Comparison of ENCODE assay signal across 8 cellular contexts in the genomic region with DNA sequence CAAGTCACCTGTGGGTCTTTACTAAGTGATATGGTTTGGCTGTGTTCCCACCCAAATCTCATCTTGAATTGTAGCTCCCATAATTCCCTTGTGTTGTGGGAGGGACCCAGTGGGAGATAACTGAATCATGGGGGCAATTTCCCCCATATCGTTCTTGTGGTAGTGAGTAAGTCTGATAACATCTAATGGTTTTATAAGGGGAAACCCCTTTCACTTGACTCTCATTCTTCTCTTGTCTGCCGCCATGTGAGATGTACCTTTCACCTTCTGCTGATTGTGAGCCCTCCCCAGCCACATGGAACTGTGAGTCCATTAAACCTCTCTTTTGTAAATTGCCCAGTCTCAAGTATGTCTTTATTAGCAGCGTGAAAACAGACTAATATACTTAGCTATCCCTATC. TPM values are rescaled to one million over a fixed set of nuclear protein-coding genes. Genes with fewer than 3 reads are reported as not detected.
DNase-seq lines count a peak whose midpoint lies in the region; ATAC-seq and TF ChIP-seq lines count a peak whose summit lies in the region.
"Not testable (repeated sequence)": the region's sequence is repeated elsewhere in the genome, so short reads cannot be mapped to it uniquely, and the experiment has no call there.

No MANE protein-coding gene starts in this region.

- not testable (repeated sequence) for H3K9me3 ChIP-seq in Caco-2

- DNase-seq in Caco-2, result not testable (repeated sequence)
- peak; percentile 61 for DNase-seq in Jurkat, Clone E6-1 (ENCODE audit: low read depth, low spot score)
- DNase-seq in T-helper 2 cell treated with Interferon-gamma antibody and Interleukin-4, amounts not matched to agents 5 μg/mL and 100 μg/mL, for 36 hours (ENCODE audit: low spot score), result peak; percentile 7
- DNase-seq in activated CD8-positive, alpha-beta T cell treated with anti-CD3 and anti-CD28 coated beads for 36 hours, result peak; percentile 44
- DNase-seq in activated naive CD4-positive, alpha-beta T cell treated with anti-CD3 and anti-CD28 coated beads for 36 hours, result peak; percentile 5
- DNase-seq in central memory CD4-positive, alpha-beta T cell, result peak; percentile 3
- DNase-seq in stimulated activated CD4-positive, alpha-beta T cell treated with anti-CD3 and anti-CD28 coated beads, Interleukin-1b, Interleukin-23, amount 100 ng/mL, for 48 hours, result peak; percentile 7

- not testable (repeated sequence) for H3K4me3 Mint-ChIP-seq in Caco-2 (ENCODE audit: unreplicated experiment); T-helper 2 cell treated with Interferon-gamma antibody and Interleukin-4, amounts not matched to agents 5 μg/mL and 100 μg/mL, for 36 hours; activated CD8-positive, alpha-beta T cell treated with anti-CD3 and anti-CD28 coated beads for 36 hours; activated naive CD4-positive, alpha-beta T cell treated with anti-CD3 and anti-CD28 coated beads for 36 hours; stimulated activated naive CD8-positive, alpha-beta T cell treated with anti-CD3 and anti-CD28 coated beads, Interleukin-15, Interleukin-2, amounts not matched to agents 100 ng/mL and 50 ng/mL, for 24 hours

- not testable (repeated sequence) for H3K4me3 ChIP-seq in Caco-2 (ENCODE audit: low read depth, low read length); Jurkat, Clone E6-1 (ENCODE audit: low read length)

- POLR2A ChIA-PET in Caco-2 (lab: Charles Lee); activated CD8-positive, alpha-beta T cell treated with anti-CD3 and anti-CD28 coated beads for 36 hours (lab: Charles Lee): not testable (repeated sequence)

- peak overlapping the region; percentile 34 for H3K27ac Mint-ChIP-seq in Caco-2 (ENCODE audit: unreplicated experiment)
- H3K27ac Mint-ChIP-seq in T-helper 2 cell treated with Interferon-gamma antibody and Interleukin-4, amounts not matched to agents 5 μg/mL and 100 μg/mL, for 36 hours; activated naive CD4-positive, alpha-beta T cell treated with anti-CD3 and anti-CD28 coated beads for 36 hours: not testable (repeated sequence)
- peak overlapping the region; percentile 32 for H3K27ac Mint-ChIP-seq in activated CD8-positive, alpha-beta T cell treated with anti-CD3 and anti-CD28 coated beads for 36 hours
- H3K27ac Mint-ChIP-seq in stimulated activated naive CD8-positive, alpha-beta T cell treated with anti-CD3 and anti-CD28 coated beads, Interleukin-15, Interleukin-2, amounts not matched to agents 100 ng/mL and 50 ng/mL, for 24 hours, result peak overlapping the region; percentile 73

- peaks cover 19% of the 10 kb centered on the region for H3K4me1 ChIP-seq in Caco-2

- peaks cover 30% of the 10 kb centered on the region for H3K36me3 Mint-ChIP-seq in Caco-2 (ENCODE audit: insufficient read depth, unreplicated experiment)
- peaks cover 53% of the 10 kb centered on the region for H3K36me3 Mint-ChIP-seq in T-helper 2 cell treated with Interferon-gamma antibody and Interleukin-4, amounts not matched to agents 5 μg/mL and 100 μg/mL, for 36 hours (ENCODE audit: low read depth)
- H3K36me3 Mint-ChIP-seq in activated CD8-positive, alpha-beta T cell treated with anti-CD3 and anti-CD28 coated beads for 36 hours (ENCODE audit: low read depth), result peaks cover 57% of the 10 kb centered on the region
- peaks cover 33% of the 10 kb centered on the region for H3K36me3 Mint-ChIP-seq in activated naive CD4-positive, alpha-beta T cell treated with anti-CD3 and anti-CD28 coated beads for 36 hours (ENCODE audit: low read depth)
- peaks cover 69% of the 10 kb centered on the region for H3K36me3 Mint-ChIP-seq in stimulated activated naive CD8-positive, alpha-beta T cell treated with anti-CD3 and anti-CD28 coated beads, Interleukin-15, Interleukin-2, amounts not matched to agents 100 ng/mL and 50 ng/mL, for 24 hours (ENCODE audit: low read depth)

- ATAC-seq in activated CD8-positive, alpha-beta T cell treated with anti-CD3 and anti-CD28 coated beads for 36 hours, result peak; percentile 84

- intact Hi-C loops in Caco-2 (cut with micrococcal nuclease; ENCODE audit: unreplicated experiment); activated CD8-positive, alpha-beta T cell treated with anti-CD3 and anti-CD28 coated beads for 36 hours (cut with micrococcal nuclease); activated naive CD4-positive, alpha-beta T cell treated with anti-CD3 and anti-CD28 coated beads for 36 hours (cut with micrococcal nuclease): not testable (repeated sequence)

- H3K27me3 Mint-ChIP-seq in Caco-2 (ENCODE audit: insufficient read depth, unreplicated experiment); T-helper 2 cell treated with Interferon-gamma antibody and Interleukin-4, amounts not matched to agents 5 μg/mL and 100 μg/mL, for 36 hours (ENCODE audit: low read depth); activated CD8-positive, alpha-beta T cell treated with anti-CD3 and anti-CD28 coated beads for 36 hours; activated naive CD4-positive, alpha-beta T cell treated with anti-CD3 and anti-CD28 coated beads for 36 hours (ENCODE audit: low read depth); stimulated activated naive CD8-positive, alpha-beta T cell treated with anti-CD3 and anti-CD28 coated beads, Interleukin-15, Interleukin-2, amounts not matched to agents 100 ng/mL and 50 ng/mL, for 24 hours: not testable (repeated sequence)

- CTCF ChIA-PET in Caco-2 (lab: Charles Lee); activated CD8-positive, alpha-beta T cell treated with anti-CD3 and anti-CD28 coated beads for 36 hours (lab: Charles Lee); activated naive CD4-positive, alpha-beta T cell treated with anti-CD3 and anti-CD28 coated beads for 36 hours (lab: Charles Lee): not testable (repeated sequence)

- not testable (repeated sequence) for H3K27me3 ChIP-seq in Caco-2 (replicated peaks; ENCODE audit: control insufficient read depth, insufficient read depth, low read length)

- not testable (repeated sequence) for H3K36me3 ChIP-seq in Caco-2 (ENCODE audit: control insufficient read depth, insufficient read depth, low read length)

- not testable (repeated sequence) for BruUV-seq in Caco-2 (replicated peaks; lab: Mats Ljungman, UMichigan)

- peaks cover 24% of the 10 kb centered on the region for H3K4me1 Mint-ChIP-seq in Caco-2 (ENCODE audit: low read depth, unreplicated experiment)
- H3K4me1 Mint-ChIP-seq in T-helper 2 cell treated with Interferon-gamma antibody and Interleukin-4, amounts not matched to agents 5 μg/mL and 100 μg/mL, for 36 hours (ENCODE audit: low read depth), result peaks cover 15% of the 10 kb centered on the region
- H3K4me1 Mint-ChIP-seq in activated CD8-positive, alpha-beta T cell treated with anti-CD3 and anti-CD28 coated beads for 36 hours (ENCODE audit: low read depth), result peaks cover 14% of the 10 kb centered on the region
- peaks cover 13% of the 10 kb centered on the region for H3K4me1 Mint-ChIP-seq in activated naive CD4-positive, alpha-beta T cell treated with anti-CD3 and anti-CD28 coated beads for 36 hours (ENCODE audit: low read depth)
- H3K4me1 Mint-ChIP-seq in stimulated activated naive CD8-positive, alpha-beta T cell treated with anti-CD3 and anti-CD28 coated beads, Interleukin-15, Interleukin-2, amounts not matched to agents 100 ng/mL and 50 ng/mL, for 24 hours (ENCODE audit: low read depth), result peaks cover 18% of the 10 kb centered on the region

- H3K9me3 Mint-ChIP-seq in Caco-2 (ENCODE audit: unreplicated experiment); T-helper 2 cell treated with Interferon-gamma antibody and Interleukin-4, amounts not matched to agents 5 μg/mL and 100 μg/mL, for 36 hours; activated naive CD4-positive, alpha-beta T cell treated with anti-CD3 and anti-CD28 coated beads for 36 hours; stimulated activated naive CD8-positive, alpha-beta T cell treated with anti-CD3 and anti-CD28 coated beads, Interleukin-15, Interleukin-2, amounts not matched to agents 100 ng/mL and 50 ng/mL, for 24 hours: not testable (repeated sequence)
- H3K9me3 Mint-ChIP-seq in activated CD8-positive, alpha-beta T cell treated with anti-CD3 and anti-CD28 coated beads for 36 hours, result peaks cover 11% of the 10 kb centered on the region

- not testable (repeated sequence) for TF ChIP-seq CTCF in Caco-2 (IDR thresholded peaks at IDR 0.05; ENCODE audit: insufficient read depth in 1 of 2, low read depth in 1 of 2, low read length in 1 of 2, severe bottlenecking in 1 of 2, unreplicated experiment in 1 of 2); activated CD8-positive, alpha-beta T cell treated with anti-CD3 and anti-CD28 coated beads for 36 hours (IDR thresholded peaks at IDR 0.05)

RNA-seq across cellular contexts. Expression of a gene that starts 48.0 kb away (rescaled TPM):
- total RNA-seq in Caco-2 (2022), result 63.8 and 70.0 TPM in 2 replicates
- 7.1 TPM for polyA plus RNA-seq in Jurkat, Clone E6-1 (2012; ENCODE audit: insufficient read depth, insufficient read length)
- total RNA-seq in activated CD8-positive, alpha-beta T cell treated with anti-CD3 and anti-CD28 coated beads for 36 hours, result 10 to 100 TPM; 74.4 to 74.9 TPM
- 10 to 100 TPM; 34.7 to 39.5 TPM for total RNA-seq in activated naive CD4-positive, alpha-beta T cell treated with anti-CD3 and anti-CD28 coated beads for 36 hours
